In genomic region chr15:82044373-82045178, GRCh38 we compare ENCODE assay signal across 8 cellular contexts. TPM values are rescaled to one million over a fixed set of nuclear protein-coding genes. Genes with fewer than 3 reads are reported as not detected.
DNase-seq lines count a peak whose midpoint lies in the region; ATAC-seq and TF ChIP-seq lines count a peak whose summit lies in the region.

No MANE protein-coding gene starts in this region.

- DNase-seq in DND-41 (peak; percentile 8), LHCN-M2 (ENCODE audit: low read depth) (peak; percentile 61), endodermal cell (peak; percentile 87), superior temporal gyrus (ENCODE audit: extremely low spot score) (peak; percentile 33)
- DNase-seq in activated CD4-positive, alpha-beta T cell treated with anti-CD3 and anti-CD28 coated beads, Interleukin-2, amount 50 U/mL, for 48 hours = peak; percentile 25 to 40

- H3K4me1 Mint-ChIP-seq in endodermal cell = peaks cover 19% of the 10 kb centered on the region

- H3K9me3 Mint-ChIP-seq in endodermal cell = no peaks in the 10 kb centered on the region

- no peak for ATAC-seq in DND-41 (ENCODE audit: insufficient read depth, low read depth)
- ATAC-seq in GM21737 (IDR thresholded peaks at IDR 0.05; ENCODE audit: unreplicated experiment) = no peak
- ATAC-seq in GM18511 (IDR thresholded peaks at IDR 0.05; ENCODE audit: unreplicated experiment) = no peak

- WGBS in endodermal cell (ENCODE audit: insufficient coverage in 1 of 2, insufficient read length in 1 of 2), 2 experiments = 0% methylated on average over 9 to 49 of the region's 54 CpGs
- 0 to 1% methylated on average over 26 to 41 of the region's 54 CpGs for WGBS in mesodermal cell (ENCODE audit: insufficient coverage in 2 of 2), 2 experiments

- TF ChIP-seq CTCF in DND-41 (IDR thresholded peaks at IDR 0.05; ENCODE audit: borderline replicate concordance, extremely low read depth, low read length, poor library complexity, severe bottlenecking) (no peak), endodermal cell (conservative IDR thresholded peaks at IDR 0.05) (no peak)

- peak overlapping the region; percentile 86 for H3K27ac Mint-ChIP-seq in endodermal cell

- H3K9me3 ChIP-seq in DND-41 (ENCODE audit: insufficient read depth, low read length, severe bottlenecking) (no peaks in the 10 kb centered on the region), endodermal cell (ENCODE audit: control insufficient read depth, low read length) (no peaks in the 10 kb centered on the region), mesodermal cell (ENCODE audit: control insufficient read depth, low read length) (no peaks in the 10 kb centered on the region)

- peaks cover 18% of the 10 kb centered on the region for H3K79me2 ChIP-seq in DND-41 (ENCODE audit: insufficient read depth, low read length)

- H3K4me2 ChIP-seq in DND-41 (ENCODE audit: insufficient read depth, low read length) = peak overlapping the region; percentile 95

- H3K27ac ChIP-seq in DND-41 (ENCODE audit: low read length) (peak overlapping the region; percentile 81; the same call in 1 of the 2 replicates), endodermal cell (ENCODE audit: low read depth, low read length) (peak overlapping the region; percentile 97), mesodermal cell (ENCODE audit: low read depth, low read length, severe bottlenecking) (peak overlapping the region; percentile 89)

- H3K36me3 ChIP-seq in DND-41 (ENCODE audit: insufficient read depth, low read length) = peaks cover 13% of the 10 kb centered on the region
- H3K36me3 ChIP-seq in endodermal cell (ENCODE audit: control insufficient read depth, insufficient read depth, low read length) = peaks cover 19% of the 10 kb centered on the region
- H3K36me3 ChIP-seq in mesodermal cell (ENCODE audit: control insufficient read depth, insufficient read depth, low read length) = peaks cover 20% of the 10 kb centered on the region

- peaks cover 45% of the 10 kb centered on the region for H3K27me3 Mint-ChIP-seq in endodermal cell (ENCODE audit: insufficient read depth)

- H3K9ac ChIP-seq in DND-41 (ENCODE audit: low read depth, low read length) = peak overlapping the region; percentile 89
- peak overlapping the region; percentile 78 for H3K9ac ChIP-seq in endodermal cell (ENCODE audit: extremely low read depth, low read length, poor library complexity, severe bottlenecking)

- H2AFZ ChIP-seq in DND-41 (ENCODE audit: low read depth, low read length) = peak overlapping the region; percentile 90

- H3K4me3 ChIP-seq in DND-41 (ENCODE audit: low read depth in 1 of 2, low read length in 2 of 2) (peak overlapping the region; percentile 89 to 96), endodermal cell (ENCODE audit: low read length) (peak overlapping the region; percentile 89), mesodermal cell (ENCODE audit: extremely low read depth, insufficient read depth, low read length, poor library complexity, severe bottlenecking) (peak overlapping the region; percentile 84)

- H4K20me1 ChIP-seq in DND-41 (ENCODE audit: insufficient read depth, low read length) = peaks cover 18% of the 10 kb centered on the region

- H3K4me3 Mint-ChIP-seq in endodermal cell = peak overlapping the region; percentile 86

- H3K4me1 ChIP-seq in DND-41 (ENCODE audit: insufficient read depth, low read length) (peaks cover 30% of the 10 kb centered on the region), endodermal cell (ENCODE audit: control insufficient read depth, insufficient read depth, low read length) (no peaks in the 10 kb centered on the region), mesodermal cell (ENCODE audit: control insufficient read depth, insufficient read depth, low read length, poor library complexity, severe bottlenecking) (peaks cover 20% of the 10 kb centered on the region)

- H3K27me3 ChIP-seq in DND-41 (ENCODE audit: insufficient read depth, low read length, poor library complexity) (peaks cover 16% of the 10 kb centered on the region), endodermal cell (ENCODE audit: control insufficient read depth, insufficient read depth, low read length, poor library complexity, severe bottlenecking) (peaks cover 14% of the 10 kb centered on the region)

- H3K36me3 Mint-ChIP-seq in endodermal cell (ENCODE audit: low read depth) = peaks cover 3% of the 10 kb centered on the region

RNA-seq across cellular contexts. Expression of gene MEX3B, which starts 1.2 kb away (rescaled TPM):
- total RNA-seq in LHCN-M2 (2014; rRNA removed) (7.2 and 9.8 TPM in 2 replicates), endodermal cell (1 to 10 TPM; 3.4 to 5.1 TPM)
- polyA plus RNA-seq in LHCN-M2 (2012) = 6.9 TPM
- 47.0 TPM for polyA plus RNA-seq in endodermal cell (2013, experiment 1 of 2)
- polyA plus RNA-seq in endodermal cell (2013, experiment 2 of 2) = 48.5 TPM
- polyA plus RNA-seq in mesodermal cell (2013, experiment 1 of 2) = 26.8 TPM
- polyA plus RNA-seq in mesodermal cell (2013, experiment 2 of 2) = 23.0 TPM

Comparison
In these comparisons a context has a peak if more than half of its experiments do, and no peak if none do; other contexts are left out.
1. DNase-seq: peak in every context shown above with its lines; median percentile 87 in endodermal cell; 61 in LHCN-M2; 33 in superior temporal gyrus; 32 in activated CD4-positive, alpha-beta T cell treated with anti-CD3 and anti-CD28 coated beads, Interleukin-2, amount 50 U/mL, for 48 hours; 8 in DND-41.